Comparison of ENCODE assay signal across 10 cellular contexts in genomic region chr4:2924286-2924685, GRCh38. TPM values are rescaled to one million over a fixed set of nuclear protein-coding genes. Genes with fewer than 3 reads are reported as not detected.
A peak's percentile ranks its signal among the peaks of the same experiment; 100 is the strongest.
DNase-seq lines count a peak whose midpoint lies in the region; ATAC-seq, FAIRE-seq and TF ChIP-seq lines count a peak whose summit lies in the region.
"Had no signal": no experiment of that assay in that cellular context is flagged by ENCODE, and none has a peak within 500 bp of the region (broad histone marks: within the 10 kb centered on the region; RNA-seq: fewer than 3 reads in every experiment).

No MANE protein-coding gene starts in this region.

- intact Hi-C loops in activated naive CD4-positive, alpha-beta T cell treated with anti-CD3 and anti-CD28 coated beads for 36 hours (cut with micrococcal nuclease), result no loop called here
- intact Hi-C loops in kidney (cut with DNase I), result loop anchor here (10.0 kb wide), 1 partner anchor 159 kb away; no protein-coding TSS in a partner anchor

- no peak for TF ChIP-seq POLR2A in suprapubic skin (IDR thresholded peaks at IDR 0.05)

- TF ChIP-seq CTCF in WTC11 (IDR thresholded peaks at IDR 0.05), result no peak
- TF ChIP-seq CTCF in kidney (IDR thresholded peaks at IDR 0.05; ENCODE audit: borderline replicate concordance, extremely low read depth, insufficient read depth), result no peak
- TF ChIP-seq CTCF in suprapubic skin (IDR thresholded peaks at IDR 0.05), result no peak

- ATAC-seq in WTC11, result no peak
- no peak for ATAC-seq in HG02938 (IDR thresholded peaks at IDR 0.05; ENCODE audit: unreplicated experiment)
- ATAC-seq in SK-N-SH treated with all-trans-retinoic acid at 6 μM for 48 hours, result no peak
- ATAC-seq in HG02623 (IDR thresholded peaks at IDR 0.05; ENCODE audit: unreplicated experiment), result no peak

- no peaks in the 10 kb centered on the region for H3K9me3 ChIP-seq in kidney (ENCODE audit: control insufficient read depth in 1 of 2, low read length in 2 of 2)
- H3K9me3 ChIP-seq in suprapubic skin, result no peaks in the 10 kb centered on the region

- TF ChIP-seq EP300 in suprapubic skin (IDR thresholded peaks at IDR 0.05), result no peak

- peak overlapping the region; percentile 15 for H3K27ac Mint-ChIP-seq in activated naive CD4-positive, alpha-beta T cell treated with anti-CD3 and anti-CD28 coated beads for 36 hours
- H3K27ac Mint-ChIP-seq in WTC11, result peak overlapping the region; percentile 80

- H3K4me3 Mint-ChIP-seq in activated naive CD4-positive, alpha-beta T cell treated with anti-CD3 and anti-CD28 coated beads for 36 hours, result no peak overlapping the region
- no peak overlapping the region for H3K4me3 Mint-ChIP-seq in WTC11
- H3K4me3 Mint-ChIP-seq: brain had no signal

- H3K4me1 ChIP-seq in kidney (ENCODE audit: control insufficient read depth in 1 of 2, insufficient read depth in 1 of 2, low read depth in 1 of 2, low read length in 2 of 2), result peaks cover 8 to 14% of the 10 kb centered on the region in 2 donors
- peaks cover 18% of the 10 kb centered on the region for H3K4me1 ChIP-seq in suprapubic skin

- peaks cover 36% of the 10 kb centered on the region for H3K4me1 Mint-ChIP-seq in activated naive CD4-positive, alpha-beta T cell treated with anti-CD3 and anti-CD28 coated beads for 36 hours (ENCODE audit: low read depth)
- H3K4me1 Mint-ChIP-seq in WTC11, result peaks cover 34% of the 10 kb centered on the region

- H3K36me3 Mint-ChIP-seq in activated naive CD4-positive, alpha-beta T cell treated with anti-CD3 and anti-CD28 coated beads for 36 hours (ENCODE audit: low read depth), result peaks cover 34% of the 10 kb centered on the region
- H3K36me3 Mint-ChIP-seq in WTC11, result peaks cover 73% of the 10 kb centered on the region

- DNase-seq in activated naive CD4-positive, alpha-beta T cell treated with anti-CD3 and anti-CD28 coated beads for 36 hours, result no peak
- DNase-seq in activated naive CD4-positive, alpha-beta T cell treated with Interleukin-2 at 50 U/mL for 16 hours, result no peak
- DNase-seq in WTC11 (ENCODE audit: low spot score) (no peak), kidney (peak; percentile 54), suprapubic skin (ENCODE audit: low spot score in 2 of 2) (peak; percentile 38 to 70)
- DNase-seq: AML-193 had no signal

- 90% methylated on average over 8 of the region's 8 CpGs for WGBS in suprapubic skin

- FAIRE-seq in kidney (lab: Jason Lieb, UNC), result no peak

- no peaks in the 10 kb centered on the region for H3K27me3 Mint-ChIP-seq in activated naive CD4-positive, alpha-beta T cell treated with anti-CD3 and anti-CD28 coated beads for 36 hours (ENCODE audit: low read depth)
- no peaks in the 10 kb centered on the region for H3K27me3 Mint-ChIP-seq in WTC11 (ENCODE audit: low read depth)
- H3K27me3 Mint-ChIP-seq: brain had no signal

- H3K27ac ChIP-seq in kidney (ENCODE audit: low read depth in 2 of 2, low read length in 2 of 2), result peak overlapping the region in 1 of 2 donors; percentile 23
- no peak overlapping the region for H3K27ac ChIP-seq in suprapubic skin

- H3K9ac ChIP-seq in kidney (ENCODE audit: low read length in 2 of 2), result no peak overlapping the region

- peaks cover 3% of the 10 kb centered on the region for H3K9me3 Mint-ChIP-seq in activated naive CD4-positive, alpha-beta T cell treated with anti-CD3 and anti-CD28 coated beads for 36 hours
- peaks cover 34% of the 10 kb centered on the region for H3K9me3 Mint-ChIP-seq in WTC11

- H3K36me3 ChIP-seq in kidney (ENCODE audit: control insufficient read depth in 1 of 2, insufficient read depth in 2 of 2, low read length in 2 of 2), result peaks cover 14 to 47% of the 10 kb centered on the region in 2 donors
- peaks cover 69% of the 10 kb centered on the region for H3K36me3 ChIP-seq in suprapubic skin

- no peak overlapping the region for H3K4me3 ChIP-seq in kidney (ENCODE audit: low read length in 2 of 2)
- no peak overlapping the region for H3K4me3 ChIP-seq in suprapubic skin

- CTCF ChIA-PET in activated naive CD4-positive, alpha-beta T cell treated with anti-CD3 and anti-CD28 coated beads for 36 hours (lab: Charles Lee), result interaction anchor here (1.0 to 1.4 kb wide), 3 partner anchors 12 to 114 kb away, joined by 3 read pairs; no protein-coding TSS in a partner anchor
- CTCF ChIA-PET in WTC11 (lab: Charles Lee), result interaction anchor here (1.1 kb wide), 1 partner anchor 14 kb away, joined by 4 read pairs; no protein-coding TSS in a partner anchor

- H3K27me3 ChIP-seq in suprapubic skin, result no peaks in the 10 kb centered on the region

- POLR2A ChIA-PET in WTC11 (lab: Charles Lee), result no interaction called here

TF ChIP-seq in WTC11, 78 proteins besides CTCF, POLR2A, EP300 and RAD21 (continues in another document):
- TF ChIP-seq ZNF219 (CRISPR knock-in tag; IDR thresholded peaks at IDR 0.05; ENCODE audit: borderline replicate concordance), result no peak
- no peak for TF ChIP-seq TEAD1 (CRISPR knock-in tag; IDR thresholded peaks at IDR 0.05)
- no peak for TF ChIP-seq ZNF423 (CRISPR knock-in tag; IDR thresholded peaks at IDR 0.05)
- TF ChIP-seq AFF4 (CRISPR knock-in tag; IDR thresholded peaks at IDR 0.05; ENCODE audit: borderline replicate concordance), result no peak

TF ChIP-seq in SK-N-SH treated with all-trans-retinoic acid at 6 μM for 48 hours, 23 proteins besides CTCF, POLR2A, EP300 and RAD21:
- TF ChIP-seq BACH2 (CRISPR knock-in tag; IDR thresholded peaks at IDR 0.05; ENCODE audit: borderline replicate concordance) (no peak), OSR1 (CRISPR knock-in tag; IDR thresholded peaks at IDR 0.05) (no peak), ZNF8 (CRISPR knock-in tag; IDR thresholded peaks at IDR 0.05) (no peak), RARB (CRISPR knock-in tag; IDR thresholded peaks at IDR 0.05) (no peak), TCF4 (CRISPR knock-in tag; IDR thresholded peaks at IDR 0.05; ENCODE audit: borderline replicate concordance) (no peak), GLIS3 (CRISPR knock-in tag; IDR thresholded peaks at IDR 0.05) (no peak), ZNF565 (CRISPR knock-in tag; conservative IDR thresholded peaks at IDR 0.05; ENCODE audit: low read depth) (no peak), ZNF70 (CRISPR knock-in tag; IDR thresholded peaks at IDR 0.05) (no peak), CSDC2 (CRISPR knock-in tag; IDR thresholded peaks at IDR 0.05) (no peak), TSHZ2 (CRISPR knock-in tag; IDR thresholded peaks at IDR 0.05) (no peak), ZC3H10 (CRISPR knock-in tag; IDR thresholded peaks at IDR 0.05) (no peak), ZFP30 (CRISPR knock-in tag; IDR thresholded peaks at IDR 0.05) (no peak), PPARA (CRISPR knock-in tag; IDR thresholded peaks at IDR 0.05; ENCODE audit: borderline replicate concordance) (no peak), SNAI2 (CRISPR knock-in tag; IDR thresholded peaks at IDR 0.05) (no peak), PATZ1 (CRISPR knock-in tag; IDR thresholded peaks at IDR 0.05; ENCODE audit: borderline replicate concordance) (no peak), ZFP3 (CRISPR knock-in tag; IDR thresholded peaks at IDR 0.05) (no peak), ARNTL (CRISPR knock-in tag; IDR thresholded peaks at IDR 0.05; ENCODE audit: borderline replicate concordance, low read depth) (no peak)

RNA-seq across cellular contexts. Expression of gene NOP14, which starts 38.9 kb away (rescaled TPM):
- total RNA-seq in activated naive CD4-positive, alpha-beta T cell treated with anti-CD3 and anti-CD28 coated beads for 36 hours, result 10 to 100 TPM; 48.3 to 55.1 TPM
- total RNA-seq in WTC11 (2021), result 33.9 to 39.1 TPM (median 35.7 TPM) in 3 replicates
- 22.0 TPM for total RNA-seq in kidney
- 15.1 TPM for polyA plus RNA-seq in kidney (ENCODE audit: insufficient read depth, low read depth, low replicate concordance)
- 10 to 100 TPM; 23.4 to 30.8 (median 27.1) TPM for total RNA-seq in suprapubic skin

RNA-seq across cellular contexts. Expression of gene GRK4, which starts 39.1 kb away (rescaled TPM):
- total RNA-seq in activated naive CD4-positive, alpha-beta T cell treated with anti-CD3 and anti-CD28 coated beads for 36 hours, result 1 to 10 TPM; 1.3 to 2.1 TPM
- total RNA-seq in WTC11 (2021) (1.4 to 3.5 TPM (median 1.6 TPM) in 3 replicates), kidney (4.3 TPM), suprapubic skin (1 to 10 TPM; 3.3 to 8.0 (median 4.6) TPM)
- 4.3 TPM for polyA plus RNA-seq in kidney (ENCODE audit: insufficient read depth, low read depth, low replicate concordance)

Comparison
In these comparisons a context has a peak if more than half of its experiments do, and no peak if none do; other contexts are left out.
1. DNase-seq: peak in kidney (single experiment) and suprapubic skin (2 of 2); none in activated naive CD4-positive, alpha-beta T cell treated with anti-CD3 and anti-CD28 coated beads for 36 hours (single experiment), activated naive CD4-positive, alpha-beta T cell treated with Interleukin-2 at 50 U/mL for 16 hours (single experiment) and WTC11 (single experiment).